ENCODE assay signal across 1 cellular context in genomic region chr16:15874745-15875314, GRCh38.
TF ChIP-seq lines count a peak whose summit lies in the region.

No MANE protein-coding gene starts in this region.

TF ChIP-seq in liver, 16 proteins besides CTCF, POLR2A, EP300 and RAD21 (continued from another document):
- no peak for TF ChIP-seq MAX (IDR thresholded peaks at IDR 0.05)
- no peak for TF ChIP-seq HNF4G (IDR thresholded peaks at IDR 0.05)
- TF ChIP-seq RXRA (IDR thresholded peaks at IDR 0.05), result no peak
